In the genomic region with DNA sequence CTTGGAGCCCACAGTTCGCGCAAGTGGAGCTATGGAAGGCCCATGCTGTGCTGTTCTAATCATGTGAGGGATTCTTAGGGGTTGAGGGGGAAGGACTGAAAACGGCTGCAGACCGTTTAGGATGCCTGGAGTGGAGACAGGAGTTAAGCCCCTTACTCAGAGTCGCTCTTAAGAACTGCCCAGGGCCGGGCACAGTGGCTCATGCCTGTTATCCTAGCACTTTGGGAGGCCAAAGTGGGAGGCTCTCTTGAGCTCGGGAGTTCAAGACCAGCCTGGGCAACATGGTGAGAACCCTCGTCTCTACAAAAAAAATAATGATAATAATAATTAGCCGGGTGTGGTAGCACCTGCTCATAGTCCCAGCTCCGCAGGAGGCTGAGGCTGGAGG, we compare ENCODE assay signal across 8 cellular contexts. TPM values are rescaled to one million over a fixed set of nuclear protein-coding genes. Genes with fewer than 3 reads are reported as not detected.
A peak's percentile ranks its signal among the peaks of the same experiment; 100 is the strongest.
DNase-seq lines count a peak whose midpoint lies in the region; ATAC-seq and TF ChIP-seq lines count a peak whose summit lies in the region.

No MANE protein-coding gene starts in this region.

- peak overlapping the region in 3 of 6 donors; percentile 99 to 100 (median 99) for H3K27ac Mint-ChIP-seq in naive B cell

- no peaks in the 10 kb centered on the region for H3K9me3 ChIP-seq in colonic mucosa

- H3K36me3 Mint-ChIP-seq in naive B cell: no peaks in the 10 kb centered on the region

- peak overlapping the region; percentile 99 for H3K27ac ChIP-seq in colonic mucosa

- no peaks in the 10 kb centered on the region for H3K36me3 ChIP-seq in colonic mucosa

- H3K4me3 Mint-ChIP-seq in naive B cell: no peak overlapping the region

- H3K4me1 ChIP-seq in colonic mucosa: peaks cover 3% of the 10 kb centered on the region

- ATAC-seq in naive B cell (ENCODE audit: low read depth in 2 of 2): no peak

- no peaks in the 10 kb centered on the region for H3K27me3 ChIP-seq in colonic mucosa

- H3K27me3 Mint-ChIP-seq in naive B cell: no peaks in the 10 kb centered on the region

- DNase-seq in AG09309 (ENCODE audit: low read depth) (no peak), LNCaP clone FGC (ENCODE audit: low read depth) (no peak), colonic mucosa (no peak), naive B cell (peak; percentile 24), NCI-H748 treated with DMSO at 0.1 percent for 48 hours (lab: John Stamatoyannopoulos, UW) (no peak), islet precursor cell (no peak), NCI-H2107 (lab: John Stamatoyannopoulos, UW) (no peak), GF-D8 (lab: John Stamatoyannopoulos, UW) (no peak)

- TF ChIP-seq CTCF in AG09309 (IDR thresholded peaks at IDR 0.05; ENCODE audit: control insufficient read depth, insufficient read depth, low read depth, low read length, missing control alignments) (no peak), LNCaP clone FGC (IDR thresholded peaks at IDR 0.05; ENCODE audit: control insufficient read depth, extremely low read depth, insufficient read depth) (no peak), colonic mucosa (IDR thresholded peaks at IDR 0.05) (no peak)

- intact Hi-C loops in colonic mucosa (cut with DNase I): no loop called here

- peak overlapping the region; percentile 94 to 99 for H3K9ac ChIP-seq in colonic mucosa (ENCODE audit: low read depth in 2 of 2, low read length in 2 of 2)

- H3K4me3 ChIP-seq in AG09309 (ENCODE audit: control insufficient read depth, low read depth, low read length) (peak overlapping the region; percentile 80), LNCaP clone FGC (ENCODE audit: low read depth, low read length) (peak overlapping the region; percentile 81), colonic mucosa (peak overlapping the region; percentile 78)

- H3K9me3 Mint-ChIP-seq in naive B cell: no peaks in the 10 kb centered on the region

- peaks cover 21 to 41% (median 31%) of the 10 kb centered on the region in 3 donors for H3K4me1 Mint-ChIP-seq in naive B cell

RNA-seq across cellular contexts. Expression of a gene that starts 1.1 kb away (rescaled TPM):
- 10 to 100 TPM; 27.8 to 57.4 TPM for total RNA-seq in colonic mucosa
- 10 to 100 TPM; 31.7 to 61.5 (median 41.1) TPM for polyA plus RNA-seq in naive B cell (ENCODE audit: low read depth in 6 of 6)

RNA-seq across cellular contexts. Expression of a gene that starts 13.4 kb away (rescaled TPM):
- total RNA-seq in colonic mucosa: 10 to 100 TPM; 24.2 to 30.5 TPM
- polyA plus RNA-seq in naive B cell (ENCODE audit: low read depth in 6 of 6): 1 to 10 TPM; 1.5 to 5.3 (median 2.8) TPM

RNA-seq across cellular contexts. Expression of a gene that starts 19.7 kb away (rescaled TPM):
- total RNA-seq in colonic mucosa: 10 to 100 TPM; 20.9 to 46.9 TPM
- 10 to 100 TPM in 1 of 6 donors, 1 to 10 TPM in 5; 3.1 to 16.1 (median 8.4) TPM for polyA plus RNA-seq in naive B cell (ENCODE audit: low read depth in 6 of 6)
